In genomic region chr19:53959176-53959757, GRCh38 we compare ENCODE assay signal across 1 cellular context.
TF ChIP-seq lines count a peak whose summit lies in the region.

No MANE protein-coding gene starts in this region.

TF ChIP-seq in WTC11, 78 proteins besides CTCF, POLR2A, EP300 and RAD21 (continued from another document):
- no peak for TF ChIP-seq MLX (CRISPR knock-in tag; IDR thresholded peaks at IDR 0.05)
- 0 out of 2 replicates have a peak, but pooled peaks have one; percentile 55 for TF ChIP-seq ZNF281 (CRISPR knock-in tag; IDR thresholded peaks at IDR 0.05)
- no peak for TF ChIP-seq FOXP1 (CRISPR knock-in tag; IDR thresholded peaks at IDR 0.05; ENCODE audit: borderline replicate concordance)
- no peak for TF ChIP-seq SP1 (CRISPR knock-in tag; conservative IDR thresholded peaks at IDR 0.05)
- no peak for TF ChIP-seq USF2 (CRISPR knock-in tag; IDR thresholded peaks at IDR 0.05)
- no peak for TF ChIP-seq PRDM15 (CRISPR knock-in tag; IDR thresholded peaks at IDR 0.05)
- TF ChIP-seq ZNF512 (CRISPR knock-in tag; IDR thresholded peaks at IDR 0.05; ENCODE audit: borderline replicate concordance) = no peak
- TF ChIP-seq EMX1 (CRISPR knock-in tag; IDR thresholded peaks at IDR 0.05) = no peak
